In genomic region chr5:423626-424258, GRCh38 we compare ENCODE assay signal across 1 cellular context.
TF ChIP-seq lines count a peak whose summit lies in the region.

No MANE protein-coding gene starts in this region.

TF ChIP-seq in K562, 482 proteins besides CTCF, POLR2A, EP300 and RAD21 (continued from another document):
- TF ChIP-seq PBX2 (CRISPR knock-in tag; IDR thresholded peaks at IDR 0.05; ENCODE audit: low read depth) = no peak
- peak; percentile 41; the same call in 1 of the 2 replicates for TF ChIP-seq PBX2 (tag; conservative IDR thresholded peaks at IDR 0.05; ENCODE audit: low read depth)
- TF ChIP-seq ATF4 (CRISPR knock-in tag; IDR thresholded peaks at IDR 0.05) = no peak
- TF ChIP-seq JUND (IDR thresholded peaks at IDR 0.05; ENCODE audit: borderline replicate concordance, low read depth, low read length) = no peak
- TF ChIP-seq JUND (tag; IDR thresholded peaks at IDR 0.05; ENCODE audit: borderline replicate concordance, low read depth, low read length) = no peak
- TF ChIP-seq PHB (CRISPR knock-in tag; IDR thresholded peaks at IDR 0.05) = no peak
- TF ChIP-seq HMGXB4 (CRISPR knock-in tag; IDR thresholded peaks at IDR 0.05) = no peak
- no peak for TF ChIP-seq U2AF2 (optimal IDR thresholded peaks at IDR 0.05; ENCODE audit: low read depth, low read length)
- TF ChIP-seq MNT (conservative IDR thresholded peaks at IDR 0.05) = no peak
